ENCODE assay signal across 19 cellular contexts in genomic region chr16:57598437-57598836, GRCh38. TPM values are rescaled to one million over a fixed set of nuclear protein-coding genes. Genes with fewer than 3 reads are reported as not detected.
DNase-seq lines count a peak whose midpoint lies in the region; ATAC-seq and TF ChIP-seq lines count a peak whose summit lies in the region.
"Had no signal": no experiment of that assay in that cellular context is flagged by ENCODE, and none has a peak within 500 bp of the region (broad histone marks: within the 10 kb centered on the region; RNA-seq: fewer than 3 reads in every experiment).

No MANE protein-coding gene starts in this region.

- H3K4me3 Mint-ChIP-seq in activated T-cell treated with anti-CD3 and anti-CD28 coated beads, Interleukin-2, amount 50 U/mL, for 72 hours = no peak overlapping the region
- no peak overlapping the region for H3K4me3 Mint-ChIP-seq in immature natural killer cell
- H3K4me3 Mint-ChIP-seq in natural killer cell treated with Interleukin-12 subunit alpha and Interleukin-12 subunit beta and Interleukin-15 and Interleukin-18, amount 100 ng/mL, for 72 hours = no peak overlapping the region
- no peak overlapping the region for H3K4me3 Mint-ChIP-seq in CD14-positive monocyte
- H3K4me3 Mint-ChIP-seq: B cell; CD4-positive, alpha-beta memory T cell; CD4-positive, CD25-positive, alpha-beta regulatory T cell; CD8-positive, alpha-beta memory T cell had no signal

- H3K36me3 Mint-ChIP-seq in activated T-cell treated with anti-CD3 and anti-CD28 coated beads, Interleukin-2, amount 50 U/mL, for 72 hours (ENCODE audit: insufficient read depth in 2 of 2) = peaks cover 17 to 36% of the 10 kb centered on the region in 2 donors
- H3K36me3 Mint-ChIP-seq in immature natural killer cell (peaks cover 39 to 59% (median 52%) of the 10 kb centered on the region in 3 donors), CD14-positive monocyte (no peaks in the 10 kb centered on the region)
- peaks cover 39% of the 10 kb centered on the region for H3K36me3 Mint-ChIP-seq in natural killer cell treated with Interleukin-12 subunit alpha and Interleukin-12 subunit beta and Interleukin-15 and Interleukin-18, amount 100 ng/mL, for 72 hours

- peak overlapping the region; percentile 43 for H3K27ac Mint-ChIP-seq in activated T-cell treated with anti-CD3 and anti-CD28 coated beads, Interleukin-2, amount 50 U/mL, for 72 hours
- H3K27ac Mint-ChIP-seq in immature natural killer cell = peak overlapping the region in 5 of 6 donors; percentile 74 to 99 (median 93)
- H3K27ac Mint-ChIP-seq in natural killer cell treated with Interleukin-12 subunit alpha and Interleukin-12 subunit beta and Interleukin-15 and Interleukin-18, amount 100 ng/mL, for 72 hours = peak overlapping the region; percentile 80 to 92
- H3K27ac Mint-ChIP-seq in CD14-positive monocyte = no peak overlapping the region
- H3K27ac Mint-ChIP-seq: B cell had no signal

- intact Hi-C loops in CD14-positive monocyte (cut with micrococcal nuclease) = no loop called here

- no peaks in the 10 kb centered on the region for H3K27me3 Mint-ChIP-seq in activated T-cell treated with anti-CD3 and anti-CD28 coated beads, Interleukin-2, amount 50 U/mL, for 72 hours (ENCODE audit: low read depth)
- H3K27me3 Mint-ChIP-seq in immature natural killer cell (ENCODE audit: low read depth in 3 of 3) (peaks cover 0 to 10% (median 8%) of the 10 kb centered on the region in 3 donors), CD14-positive monocyte (ENCODE audit: low read depth in 3 of 3) (peaks cover 7 to 25% (median 23%) of the 10 kb centered on the region in 3 donors)
- H3K27me3 Mint-ChIP-seq in natural killer cell treated with Interleukin-12 subunit alpha and Interleukin-12 subunit beta and Interleukin-15 and Interleukin-18, amount 100 ng/mL, for 72 hours = no peaks in the 10 kb centered on the region
- H3K27me3 Mint-ChIP-seq: CD4-positive, alpha-beta memory T cell; CD8-positive, alpha-beta memory T cell had no signal

- no peak for DNase-seq in activated T-cell treated with anti-CD3 and anti-CD28 coated beads, Interleukin-2, amount 50 U/mL, for 72 hours
- DNase-seq in activated T-cell treated with anti-CD3 and anti-CD28 coated beads, Interleukin-2, amount 50 U/mL, for 1 hour = no peak
- DNase-seq in immature natural killer cell (no peak), CD14-positive monocyte (ENCODE audit: low spot score) (no peak), COR-L47 (lab: John Stamatoyannopoulos, UW) (no peak), NCI-H146 (lab: John Stamatoyannopoulos, UW) (no peak)
- DNase-seq in natural killer cell treated with Interleukin-12 subunit alpha and Interleukin-12 subunit beta and Interleukin-15 and Interleukin-18, amount 100 ng/mL, for 72 hours (ENCODE audit: low spot score) = no peak
- DNase-seq: AML-193; Caco-2; Calu3; CD4-positive, alpha-beta memory T cell; CD4-positive, CD25-positive, alpha-beta regulatory T cell; CD8-positive, alpha-beta memory T cell; DMS79 treated with DMSO at 0.1 percent for 48 hours; GF-D8 had no signal

- H3K4me1 Mint-ChIP-seq in activated T-cell treated with anti-CD3 and anti-CD28 coated beads, Interleukin-2, amount 50 U/mL, for 72 hours (ENCODE audit: low read depth) = peaks cover 34% of the 10 kb centered on the region
- H3K4me1 Mint-ChIP-seq in immature natural killer cell (peaks cover 77 to 100% of the 10 kb centered on the region in 2 donors), CD14-positive monocyte (peaks cover 15% of the 10 kb centered on the region)
- peaks cover 48 to 70% of the 10 kb centered on the region in 2 donors for H3K4me1 Mint-ChIP-seq in natural killer cell treated with Interleukin-12 subunit alpha and Interleukin-12 subunit beta and Interleukin-15 and Interleukin-18, amount 100 ng/mL, for 72 hours (ENCODE audit: low read depth in 2 of 2)

- TF ChIP-seq CTCF in CD14-positive monocyte (IDR thresholded peaks at IDR 0.05) = no peak

- no peak for ATAC-seq in activated T-cell treated with anti-CD3 and anti-CD28 coated beads, Interleukin-2, amount 50 U/mL, for 72 hours (replicated peaks in 1 of 2)
- no peak for ATAC-seq in natural killer cell treated with Interleukin-12 subunit alpha and Interleukin-12 subunit beta and Interleukin-15 and Interleukin-18, amount 100 ng/mL, for 72 hours
- ATAC-seq: A549 had no signal

- H3K9me3 Mint-ChIP-seq in activated T-cell treated with anti-CD3 and anti-CD28 coated beads, Interleukin-2, amount 50 U/mL, for 72 hours = peaks cover 10 to 11% of the 10 kb centered on the region in 2 donors
- H3K9me3 Mint-ChIP-seq in immature natural killer cell (peaks cover 2 to 41% (median 13%) of the 10 kb centered on the region in 6 donors), CD14-positive monocyte (peaks cover 5 to 11% (median 7%) of the 10 kb centered on the region in 7 donors)
- peaks cover 4% of the 10 kb centered on the region for H3K9me3 Mint-ChIP-seq in natural killer cell treated with Interleukin-12 subunit alpha and Interleukin-12 subunit beta and Interleukin-15 and Interleukin-18, amount 100 ng/mL, for 72 hours

RNA-seq across cellular contexts. Expression of gene ADGRG1, which starts 30.0 kb away (rescaled TPM):
- 10 to 100 TPM in 1 of 2 donors, 1 to 10 TPM in 1; 9.0 to 21.3 TPM for total RNA-seq in activated T-cell treated with anti-CD3 and anti-CD28 coated beads, Interleukin-2, amount 50 U/mL, for 72 hours
- 100 to 1,000 TPM; 218 to 784 (median 395) TPM for polyA plus RNA-seq in immature natural killer cell
- 10 to 100 TPM in 1 of 2 donors, 1 to 10 TPM in 1; 4.8 to 13.7 TPM for total RNA-seq in natural killer cell treated with Interleukin-12 subunit alpha and Interleukin-12 subunit beta and Interleukin-15 and Interleukin-18, amount 100 ng/mL, for 72 hours
- polyA plus RNA-seq in CD14-positive monocyte = under 1 TPM; 0.08 to 0.39 TPM

RNA-seq across cellular contexts. Expression of gene ADGRG5, which starts 56.0 kb away (rescaled TPM):
- total RNA-seq in activated T-cell treated with anti-CD3 and anti-CD28 coated beads, Interleukin-2, amount 50 U/mL, for 72 hours = 1 to 10 TPM; 3.9 to 9.3 TPM
- polyA plus RNA-seq in immature natural killer cell = 100 to 1,000 TPM in 1 of 3 donors, 10 to 100 TPM in 2; 43.2 to 124 (median 77.4) TPM
- 10 to 100 TPM; 86.8 to 95.0 TPM for total RNA-seq in natural killer cell treated with Interleukin-12 subunit alpha and Interleukin-12 subunit beta and Interleukin-15 and Interleukin-18, amount 100 ng/mL, for 72 hours
- 1 to 10 TPM in 1 of 2 donors, under 1 TPM in 1; 0.97 to 1.2 TPM for polyA plus RNA-seq in CD14-positive monocyte
- total RNA-seq: A172 had no signal
- polyA plus RNA-seq: BJ had no signal

Comparison
In these comparisons a context has a peak if more than half of its experiments do, and no peak if none do; other contexts are left out.
1. H3K27ac Mint-ChIP-seq: peak in activated T-cell treated with anti-CD3 and anti-CD28 coated beads, Interleukin-2, amount 50 U/mL, for 72 hours (single experiment), immature natural killer cell (5 of 6) and natural killer cell treated with Interleukin-12 subunit alpha and Interleukin-12 subunit beta and Interleukin-15 and Interleukin-18, amount 100 ng/mL, for 72 hours (2 of 2); none in CD14-positive monocyte (0 of 7).
2. RNA of gene ADGRG5, which starts 56.0 kb away (total RNA-seq): 86.8 to 95.0 TPM in natural killer cell treated with Interleukin-12 subunit alpha and Interleukin-12 subunit beta and Interleukin-15 and Interleukin-18, amount 100 ng/mL, for 72 hours; 3.9 to 9.3 TPM in activated T-cell treated with anti-CD3 and anti-CD28 coated beads, Interleukin-2, amount 50 U/mL, for 72 hours; every median in the first group is over 4 times any median in the second.